In genomic region chr1:169485427-169486280, GRCh38 we compare ENCODE assay signal across 1 cellular context.
TF ChIP-seq lines count a peak whose summit lies in the region.

Gene SLC19A2, minus strand, starts transcription at chr1:169485944. Its CDS starts 178 bp downstream, at chr1:169485766.

TF ChIP-seq in HepG2, 621 proteins besides CTCF, POLR2A, EP300 and RAD21 (continued from another document and continues in another):
- TF ChIP-seq GMEB2 (CRISPR knock-in tag; IDR thresholded peaks at IDR 0.05; ENCODE audit: low read depth): no peak
- TF ChIP-seq PAWR (CRISPR knock-in tag; IDR thresholded peaks at IDR 0.05; ENCODE audit: borderline replicate concordance): no peak
- no peak; the same call in none of the 2 replicates for TF ChIP-seq BCL6 (CRISPR knock-in tag; IDR thresholded peaks at IDR 0.05)
- no peak for TF ChIP-seq TERF1 (CRISPR knock-in tag; IDR thresholded peaks at IDR 0.05)
- peak; percentile 77; the same call in 1 of the 2 replicates for TF ChIP-seq KAT7 (CRISPR knock-in tag; IDR thresholded peaks at IDR 0.05; ENCODE audit: borderline replicate concordance)
- TF ChIP-seq POLR2AphosphoS5 (IDR thresholded peaks at IDR 0.05; ENCODE audit: low read depth, low read length): peak; percentile 97
- TF ChIP-seq LCORL (IDR thresholded peaks at IDR 0.05): no peak
- TF ChIP-seq LCORL (CRISPR knock-in tag; IDR thresholded peaks at IDR 0.05): peak; percentile 30
- no peak for TF ChIP-seq ZFYVE20 (CRISPR knock-in tag; IDR thresholded peaks at IDR 0.05; ENCODE audit: borderline replicate concordance, low read depth)
- 0 out of 2 replicates have a peak, but pooled peaks have one; percentile 16 for TF ChIP-seq ZNF746 (CRISPR knock-in tag; IDR thresholded peaks at IDR 0.05)
- TF ChIP-seq MAFG (CRISPR knock-in tag; IDR thresholded peaks at IDR 0.05): no peak
- no peak for TF ChIP-seq ZBTB1 (CRISPR knock-in tag; IDR thresholded peaks at IDR 0.05; ENCODE audit: borderline replicate concordance)
- no peak for TF ChIP-seq PRDM4 (CRISPR knock-in tag; IDR thresholded peaks at IDR 0.05; ENCODE audit: borderline replicate concordance)
- no peak for TF ChIP-seq SMYD3 (CRISPR knock-in tag; IDR thresholded peaks at IDR 0.05)
- TF ChIP-seq TBX3 (IDR thresholded peaks at IDR 0.05; ENCODE audit: borderline replicate concordance): 0 out of 2 replicates have a peak, but pooled peaks have one; percentile 28
- no peak for TF ChIP-seq RAD51 (IDR thresholded peaks at IDR 0.05; ENCODE audit: borderline replicate concordance)
- TF ChIP-seq ATF3 (CRISPR knock-in tag; IDR thresholded peaks at IDR 0.05): peak; percentile 3; the same call in 1 of the 2 replicates
- no peak for TF ChIP-seq SOX5 (CRISPR knock-in tag; IDR thresholded peaks at IDR 0.05; ENCODE audit: borderline replicate concordance)
- TF ChIP-seq NCOA5 (CRISPR knock-in tag; IDR thresholded peaks at IDR 0.05): no peak
- no peak for TF ChIP-seq NFE2L2 (IDR thresholded peaks at IDR 0.05; ENCODE audit: low read length)
- TF ChIP-seq ZBTB39 (CRISPR knock-in tag; IDR thresholded peaks at IDR 0.05): no peak
- TF ChIP-seq ATM (IDR thresholded peaks at IDR 0.05; ENCODE audit: borderline replicate concordance): no peak
- TF ChIP-seq ZNF530 (CRISPR knock-in tag; IDR thresholded peaks at IDR 0.05; ENCODE audit: low read depth): 0 out of 2 replicates have a peak, but pooled peaks have one; percentile 39
- peak; percentile 76 for TF ChIP-seq ZNF441 (CRISPR knock-in tag; IDR thresholded peaks at IDR 0.05; ENCODE audit: borderline replicate concordance)
- no peak; the same call in 1 of the 2 replicates for TF ChIP-seq PPARG (CRISPR knock-in tag; conservative IDR thresholded peaks at IDR 0.05)
- TF ChIP-seq ZBTB49 (CRISPR knock-in tag; IDR thresholded peaks at IDR 0.05; ENCODE audit: borderline replicate concordance): no peak
- TF ChIP-seq ZNF710 (CRISPR knock-in tag; IDR thresholded peaks at IDR 0.05; ENCODE audit: borderline replicate concordance): no peak
- TF ChIP-seq NFAT5 (CRISPR knock-in tag; IDR thresholded peaks at IDR 0.05): peak; percentile 49; the same call in 1 of the 2 replicates
- peak; percentile 55 for TF ChIP-seq FOSL2 (CRISPR knock-in tag; IDR thresholded peaks at IDR 0.05)
- TF ChIP-seq ZNF605 (CRISPR knock-in tag; IDR thresholded peaks at IDR 0.05): peak; percentile 72
- TF ChIP-seq HMGA1 (CRISPR knock-in tag; conservative IDR thresholded peaks at IDR 0.05): no peak
- TF ChIP-seq ZNF251 (CRISPR knock-in tag; IDR thresholded peaks at IDR 0.05): no peak
- TF ChIP-seq IRF2 (CRISPR knock-in tag; IDR thresholded peaks at IDR 0.05): peak; percentile 56
- TF ChIP-seq HIC2 (CRISPR knock-in tag; IDR thresholded peaks at IDR 0.05; ENCODE audit: low read depth): no peak
- TF ChIP-seq ZFP36 (IDR thresholded peaks at IDR 0.05; ENCODE audit: borderline replicate concordance, low read depth, low read length, partially characterized antibody): no peak
- no peak; the same call in 1 of the 2 replicates for TF ChIP-seq ZNF329 (CRISPR knock-in tag; IDR thresholded peaks at IDR 0.05; ENCODE audit: low read depth)
- TF ChIP-seq CCAR2 (optimal IDR thresholded peaks at IDR 0.05; ENCODE audit: low read depth, low read length): no peak
- peak; percentile 92 for TF ChIP-seq TAF1 (CRISPR knock-in tag; IDR thresholded peaks at IDR 0.05)
- no peak for TF ChIP-seq ZBTB37 (CRISPR knock-in tag; IDR thresholded peaks at IDR 0.05)
- TF ChIP-seq U2AF1 (optimal IDR thresholded peaks at IDR 0.05; ENCODE audit: low read depth, low read length): peak; percentile 31
- peak; percentile 8 for TF ChIP-seq SKI (IDR thresholded peaks at IDR 0.05; ENCODE audit: partially characterized antibody)
